ENCODE assay signal across 20 cellular contexts in the genomic region with DNA sequence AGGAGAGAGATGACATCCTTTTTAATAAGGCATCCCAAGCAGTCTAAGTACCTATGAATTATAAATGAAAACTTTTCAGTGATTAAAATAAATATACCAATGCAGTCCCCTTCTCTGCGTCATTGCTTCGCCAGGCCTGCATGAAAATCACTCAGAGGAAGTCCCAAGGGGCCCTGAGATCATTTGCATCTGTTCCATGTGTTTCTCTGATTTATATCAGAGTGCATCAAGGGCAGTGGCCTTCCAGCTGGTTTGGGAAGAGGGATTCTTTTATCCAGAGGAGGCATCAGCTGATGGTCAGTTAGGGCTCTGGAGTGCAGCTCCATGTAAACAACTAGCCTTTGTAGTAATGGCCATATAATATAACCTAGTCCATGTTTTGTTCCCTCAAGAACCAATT.
"Had no signal": no experiment of that assay in that cellular context is flagged by ENCODE, and none has a peak within 500 bp of the region (broad histone marks: within the 10 kb centered on the region; RNA-seq: fewer than 3 reads in every experiment).

No MANE protein-coding gene starts in this region.

- H3K36me3 ChIP-seq: brain microvascular endothelial cell, right atrium auricular region, thyroid gland had no signal

- H3K9me3 ChIP-seq: right atrium auricular region, thyroid gland had no signal

- DNase-seq: activated B cell treated with CpG ODN at 0.5 μM for 24 hours; activated CD4-positive, alpha-beta T cell treated with anti-CD3 and anti-CD28 coated beads for 48 hours; activated CD8-positive, alpha-beta memory T cell treated with anti-CD3 and anti-CD28 coated beads, Interleukin-2, amount 50 U/mL, for 4 hours; activated naive CD4-positive, alpha-beta T cell treated with anti-CD3 and anti-CD28 coated beads, Interleukin-2, amount 10 ng/mL, durations not matched to agents 7 days and 5 days; activated naive CD8-positive, alpha-beta T cell treated with anti-CD3 and anti-CD28 coated beads, Interleukin-2, amount 50 U/mL, for 24 hours; activated T-cell treated with anti-CD3 and anti-CD28 coated beads, Interleukin-2, amount 50 U/mL, for 4 hours; aorta; brain microvascular endothelial cell; central memory CD4-positive, alpha-beta T cell; foreskin keratinocyte; mammary epithelial cell; midbrain; stimulated activated CD4-positive, alpha-beta T cell treated with anti-CD3 and anti-CD28 coated beads, Interleukin-2, amount 100 ng/mL, for 24 hours; stimulated activated naive CD4-positive, alpha-beta T cell treated with Interleukin-2 at 50 U/mL for 16 hours; T-helper 9 cell; thyroid gland had no signal

- FAIRE-seq: colon, keratinocyte had no signal

- H3K27ac ChIP-seq: brain microvascular endothelial cell, foreskin keratinocyte, right atrium auricular region, thyroid gland had no signal

- H3K4me1 ChIP-seq: foreskin keratinocyte, right atrium auricular region, thyroid gland had no signal

- ATAC-seq: activated naive CD8-positive, alpha-beta T cell treated with anti-CD3 and anti-CD28 coated beads, Interleukin-2, amount 50 U/mL, for 24 hours; activated T-cell treated with anti-CD3 and anti-CD28 coated beads, Interleukin-2, amount 50 U/mL, for 4 hours; foreskin keratinocyte; left lobe of liver had no signal

- H3K4me3 ChIP-seq: right atrium auricular region, thyroid gland had no signal

- H3K27me3 ChIP-seq: brain microvascular endothelial cell, foreskin keratinocyte, right atrium auricular region, thyroid gland had no signal
